Comparison of ENCODE assay signal across 19 cellular contexts in genomic region chr7:101896312-101896711, GRCh38.
DNase-seq lines count a peak whose midpoint lies in the region; ATAC-seq and TF ChIP-seq lines count a peak whose summit lies in the region.
"Had no signal": no experiment of that assay in that cellular context is flagged by ENCODE, and none has a peak within 500 bp of the region (broad histone marks: within the 10 kb centered on the region; RNA-seq: fewer than 3 reads in every experiment).

No MANE protein-coding gene starts in this region.

- H4K91ac ChIP-seq in IMR-90 (ENCODE audit: insufficient read depth, low read depth, low read length), result no peak overlapping the region

- peaks cover 81% of the 10 kb centered on the region for H3K4me1 Mint-ChIP-seq in nephron
- H3K4me1 Mint-ChIP-seq in activated naive CD8-positive, alpha-beta T cell treated with anti-CD3 and anti-CD28 coated beads, Interleukin-2, amount 50 U/mL, for 24 hours, result peaks cover 1% of the 10 kb centered on the region

- H3K79me1 ChIP-seq in IMR-90 (ENCODE audit: low read depth in 1 of 2, low read length in 2 of 2), result peaks cover 34 to 80% of the 10 kb centered on the region in 2 experiments

- no peak overlapping the region for H2BK120ac ChIP-seq in IMR-90 (ENCODE audit: low read depth, low read length)

- no peak overlapping the region for H3K4ac ChIP-seq in IMR-90 (ENCODE audit: low read depth, low read length)

- H4K20me1 ChIP-seq in IMR-90 (ENCODE audit: insufficient read depth, low read length), result peaks cover 33% of the 10 kb centered on the region

- H3K27me3 ChIP-seq in IMR-90 (ENCODE audit: control insufficient read depth, insufficient read depth, low read length), result no peaks in the 10 kb centered on the region
- no peaks in the 10 kb centered on the region for H3K27me3 ChIP-seq in transverse colon
- H3K27me3 ChIP-seq in brain microvascular endothelial cell (replicated peaks), result no peaks in the 10 kb centered on the region
- H3K27me3 ChIP-seq: adrenal gland had no signal

- H2AK5ac ChIP-seq in IMR-90 (ENCODE audit: low read depth, low read length), result peak overlapping the region; percentile 5; the same call in 1 of the 2 replicates

- H2BK20ac ChIP-seq in IMR-90 (ENCODE audit: low read depth, low read length), result no peak overlapping the region

- H3K27me3 Mint-ChIP-seq in nephron (ENCODE audit: low read depth), result no peaks in the 10 kb centered on the region
- no peaks in the 10 kb centered on the region for H3K27me3 Mint-ChIP-seq in activated naive CD8-positive, alpha-beta T cell treated with anti-CD3 and anti-CD28 coated beads, Interleukin-2, amount 50 U/mL, for 24 hours
- H3K27me3 Mint-ChIP-seq: CD8-positive, alpha-beta memory T cell; natural killer cell treated with Interleukin-12 subunit alpha and Interleukin-12 subunit beta and Interleukin-15 and Interleukin-18, amount 100 ng/mL, for 72 hours had no signal

- H3K4me3 Mint-ChIP-seq in nephron, result no peak overlapping the region
- H3K4me3 Mint-ChIP-seq in activated naive CD8-positive, alpha-beta T cell treated with anti-CD3 and anti-CD28 coated beads, Interleukin-2, amount 50 U/mL, for 24 hours, result no peak overlapping the region
- H3K4me3 Mint-ChIP-seq: CD8-positive, alpha-beta memory T cell; mesothelial cell of epicardium; natural killer cell treated with Interleukin-12 subunit alpha and Interleukin-12 subunit beta and Interleukin-15 and Interleukin-18, amount 100 ng/mL, for 72 hours had no signal

- in situ Hi-C loops in IMR-90 (cut with MboI; ENCODE audit: low sequenced_read_pairs) (no loop called here), transverse colon (cut with MboI; ENCODE audit: low pct_ligation_motif_present in 1 of 4, low pct_unique_long_range_greater_than_20kb in 1 of 4, low sequenced_read_pairs in 3 of 4) (no loop called here), brain microvascular endothelial cell (cut with HindIII; ENCODE audit: low pct_ligation_motif_present, low sequenced_read_pairs) (no loop called here)

- intact Hi-C loops in IMR-90 (cut with micrococcal nuclease), result no loop called here
- intact Hi-C loops in transverse colon (cut with DNase I; ENCODE audit: low total_unique reads), result no loop called here

- POLR2A ChIA-PET in IMR-90 (lab: Charles Lee; ENCODE audit: unreplicated experiment), result interaction anchor here (0.5 kb wide), 1 partner anchor 8 kb away, joined by 5 read pairs; no protein-coding TSS in a partner anchor

- no peak for ATAC-seq in IMR-90 (ENCODE audit: low read depth)
- no peak for ATAC-seq in activated naive CD8-positive, alpha-beta T cell treated with anti-CD3 and anti-CD28 coated beads, Interleukin-2, amount 50 U/mL, for 24 hours
- ATAC-seq: left colon; natural killer cell treated with Interleukin-12 subunit alpha and Interleukin-12 subunit beta and Interleukin-15 and Interleukin-18, amount 100 ng/mL, for 72 hours had no signal

- H3K36me3 ChIP-seq in IMR-90 (ENCODE audit: control insufficient read depth, insufficient read depth, low read length) (no peaks in the 10 kb centered on the region), transverse colon (no peaks in the 10 kb centered on the region), brain microvascular endothelial cell (replicated peaks) (no peaks in the 10 kb centered on the region)
- H3K36me3 ChIP-seq: adrenal gland, HAP-1 had no signal

- H3K14ac ChIP-seq in IMR-90 (replicated peaks; ENCODE audit: low read depth, low read length), result no peak overlapping the region

- H3K27ac Mint-ChIP-seq in nephron, result peak overlapping the region in 2 of 3 experiments; percentile 37 to 62
- no peak overlapping the region for H3K27ac Mint-ChIP-seq in activated naive CD8-positive, alpha-beta T cell treated with anti-CD3 and anti-CD28 coated beads, Interleukin-2, amount 50 U/mL, for 24 hours
- H3K27ac Mint-ChIP-seq: mesothelial cell of epicardium; natural killer cell treated with Interleukin-12 subunit alpha and Interleukin-12 subunit beta and Interleukin-15 and Interleukin-18, amount 100 ng/mL, for 72 hours had no signal

- WGBS in IMR-90 (ENCODE audit: extremely low coverage in 2 of 2, insufficient read length in 1 of 2), 2 experiments, result 92% methylated on average over 7 of the region's 9 CpGs; no CpG with 5 or more reads in 1 of the 2 experiments
- WGBS in transverse colon (ENCODE audit: low coverage in 1 of 2), 2 donors, result 86 to 89% methylated on average over 1 to 9 of the region's 9 CpGs

- no peaks in the 10 kb centered on the region for H3K36me3 Mint-ChIP-seq in nephron (ENCODE audit: low read depth)
- no peaks in the 10 kb centered on the region for H3K36me3 Mint-ChIP-seq in activated naive CD8-positive, alpha-beta T cell treated with anti-CD3 and anti-CD28 coated beads, Interleukin-2, amount 50 U/mL, for 24 hours (ENCODE audit: low read depth)
- H3K36me3 Mint-ChIP-seq: mesothelial cell of epicardium; natural killer cell treated with Interleukin-12 subunit alpha and Interleukin-12 subunit beta and Interleukin-15 and Interleukin-18, amount 100 ng/mL, for 72 hours had no signal

- TF ChIP-seq RAD21 in IMR-90 (IDR thresholded peaks at IDR 0.05; ENCODE audit: low read length), result no peak

- peaks cover 17% of the 10 kb centered on the region for H3K9me1 ChIP-seq in IMR-90 (ENCODE audit: insufficient read depth, low read length)

- no peak overlapping the region for H3K9ac ChIP-seq in IMR-90 (ENCODE audit: low read depth, low read length)

- H3K4me3 ChIP-seq in IMR-90 (ENCODE audit: insufficient read depth, low read depth, low read length) (no peak overlapping the region), coronary artery (no peak overlapping the region), transverse colon (no peak overlapping the region), brain microvascular endothelial cell (ENCODE audit: low read depth, low read length) (no peak overlapping the region)
- H3K4me3 ChIP-seq: adrenal gland, HAP-1 had no signal

- TF ChIP-seq POLR2A in IMR-90 (IDR thresholded peaks at IDR 0.05; ENCODE audit: low read depth, low read length) (no peak), transverse colon (IDR thresholded peaks at IDR 0.05) (no peak)

- no peaks in the 10 kb centered on the region for H3K9me3 Mint-ChIP-seq in nephron
- no peaks in the 10 kb centered on the region for H3K9me3 Mint-ChIP-seq in activated naive CD8-positive, alpha-beta T cell treated with anti-CD3 and anti-CD28 coated beads, Interleukin-2, amount 50 U/mL, for 24 hours
- H3K9me3 Mint-ChIP-seq: CD8-positive, alpha-beta memory T cell; mesothelial cell of epicardium; natural killer cell treated with Interleukin-12 subunit alpha and Interleukin-12 subunit beta and Interleukin-15 and Interleukin-18, amount 100 ng/mL, for 72 hours had no signal

- H2AK9ac ChIP-seq in IMR-90 (replicated peaks; ENCODE audit: low read depth, low read length, poor library complexity), result no peak overlapping the region

- H2BK15ac ChIP-seq in IMR-90 (ENCODE audit: low read depth, low read length), result no peak overlapping the region

- no peak overlapping the region for H2AFZ ChIP-seq in IMR-90 (replicated peaks; ENCODE audit: low read length, poor library complexity)

- H3K23ac ChIP-seq in IMR-90 (ENCODE audit: low read depth, low read length), result no peak overlapping the region

- no peak for TF ChIP-seq EP300 in transverse colon (IDR thresholded peaks at IDR 0.05; ENCODE audit: low read depth)

- no peaks in the 10 kb centered on the region for H3K9me3 ChIP-seq in IMR-90 (ENCODE audit: control insufficient read depth, insufficient read depth, low read length)
- no peaks in the 10 kb centered on the region for H3K9me3 ChIP-seq in transverse colon
- H3K9me3 ChIP-seq: adrenal gland, HAP-1 had no signal

- no peak overlapping the region for H3K27ac ChIP-seq in IMR-90 (ENCODE audit: insufficient read depth, low read length)
- peak overlapping the region; percentile 35 to 61 for H3K27ac ChIP-seq in coronary artery
- peak overlapping the region in 3 of 4 donors; percentile 37 to 63 (median 43) for H3K27ac ChIP-seq in transverse colon
- H3K27ac ChIP-seq in brain microvascular endothelial cell, result no peak overlapping the region
- H3K27ac ChIP-seq: adrenal gland had no signal

- no TSS peak for BruUV-seq in IMR-90 (replicated peaks; lab: Mats Ljungman, UMichigan)

- CTCF ChIA-PET in IMR-90 (lab: Yijun Ruan, JAX), result interaction anchor here (1.1 to 1.3 kb wide), 3 partner anchors 11 to 229 kb away, joined by 3 to 6 read pairs (median 3); no protein-coding TSS in a partner anchor

- no peak overlapping the region for H4K8ac ChIP-seq in IMR-90 (ENCODE audit: low read depth in 2 of 2, low read length in 2 of 2)

- H3K18ac ChIP-seq in IMR-90 (ENCODE audit: low read depth, low read length), result no peak overlapping the region

- H2BK5ac ChIP-seq in IMR-90 (ENCODE audit: low read depth, low read length, poor library complexity, severe bottlenecking), result no peak overlapping the region

- no peak overlapping the region for H4K5ac ChIP-seq in IMR-90 (ENCODE audit: low read depth, low read length)

- TF ChIP-seq CTCF in IMR-90 (conservative IDR thresholded peaks at IDR 0.05; ENCODE audit: low read depth, low read length) (no peak), coronary artery (IDR thresholded peaks at IDR 0.05) (no peak), nephron (IDR thresholded peaks at IDR 0.05; ENCODE audit: unreplicated experiment in 3 of 3) (no peak), transverse colon (IDR thresholded peaks at IDR 0.05) (no peak), brain microvascular endothelial cell (IDR thresholded peaks at IDR 0.05; ENCODE audit: low read depth, low read length, missing control alignments) (no peak)

- no peak overlapping the region for H3K56ac ChIP-seq in IMR-90 (ENCODE audit: extremely low read depth, insufficient read depth, low read length)

- DNase-seq in IMR-90 (no peak), coronary artery (ENCODE audit: low spot score) (no peak), transverse colon (no peak), A172 (ENCODE audit: low spot score) (no peak), brain microvascular endothelial cell (no peak)
- DNase-seq in activated naive CD8-positive, alpha-beta T cell treated with anti-CD3 and anti-CD28 coated beads, Interleukin-2, amount 50 U/mL, for 24 hours, result no peak
- DNase-seq: activated CD4-positive, alpha-beta T cell treated with anti-CD3 and anti-CD28 coated beads, Interleukin-2, amount 50 U/mL, for 48 hours; activated gamma-delta T cell treated with Interleukin-2 at 50 U/mL for 16 hours; adrenal gland; CD8-positive, alpha-beta memory T cell; central memory CD4-positive, alpha-beta T cell; left colon; NCI-H1105 treated with DMSO at 0.1 percent for 48 hours; NCI-H2081 treated with DMSO at 0.1 percent for 48 hours; stimulated activated CD8-positive, alpha-beta memory T cell treated with anti-CD3 and anti-CD28 coated beads, Interleukin-4, amount 100 ng/mL, for 48 hours had no signal

- H3K4me2 ChIP-seq in IMR-90 (ENCODE audit: low read depth, low read length), result no peak overlapping the region

- H3K4me1 ChIP-seq in IMR-90 (ENCODE audit: control insufficient read depth, insufficient read depth, low read length) (peaks cover 15% of the 10 kb centered on the region), transverse colon (peaks cover 0 to 30% (median 3%) of the 10 kb centered on the region in 4 donors)
- H3K4me1 ChIP-seq: adrenal gland, HAP-1 had no signal

- dilution Hi-C loops in IMR-90 (cut with HindIII; ENCODE audit: low sequenced_read_pairs, unreplicated experiment), result no loop called here

TF ChIP-seq in IMR-90, 13 proteins besides CTCF, POLR2A, EP300 and RAD21 (continues in another document):
- TF ChIP-seq NFE2L2 (IDR thresholded peaks at IDR 0.05; ENCODE audit: low read depth, low read length) (no peak), BHLHE40 (IDR thresholded peaks at IDR 0.05; ENCODE audit: low read depth, low read length) (no peak)

Comparison
In these comparisons a context has a peak if more than half of its experiments do, and no peak if none do; other contexts are left out.
1. H3K27ac ChIP-seq: peak in coronary artery (2 of 2) and transverse colon (3 of 4); none in IMR-90 (single experiment) and brain microvascular endothelial cell (single experiment).